2 cellular contexts compared by ENCODE assay signal in genomic region chr3:24500806-24501205, GRCh38.
TF ChIP-seq lines count a peak whose summit lies in the region.

No MANE protein-coding gene starts in this region.

TF ChIP-seq in A549, 52 proteins besides CTCF, POLR2A, EP300 and RAD21:
- TF ChIP-seq POLR2AphosphoS2 (conservative IDR thresholded peaks at IDR 0.05; ENCODE audit: low read length) (no peak), FOSL2 (IDR thresholded peaks at IDR 0.05) (no peak), FOSL2 (CRISPR knock-in tag; IDR thresholded peaks at IDR 0.05) (peak; percentile 22; the same call in 1 of the 2 replicates), CEBPB (IDR thresholded peaks at IDR 0.05) (peak in 1 of 2 experiments; percentile 43; a peak in 1 of 4 replicates)

TF ChIP-seq in endothelial cell of umbilical vein, 7 proteins besides CTCF, POLR2A, EP300 and RAD21:
- TF ChIP-seq POLR2AphosphoS5 (IDR thresholded peaks at IDR 0.05; ENCODE audit: insufficient read depth, low read depth, low read length) (no peak), EZH2 (IDR thresholded peaks at IDR 0.05; ENCODE audit: borderline replicate concordance, low read depth, low read length, severe bottlenecking) (no peak), MYC (IDR thresholded peaks at IDR 0.05; ENCODE audit: low read depth, low read length) (no peak), MAX (IDR thresholded peaks at IDR 0.05; ENCODE audit: insufficient read depth, insufficient read length) (no peak), GATA2 (IDR thresholded peaks at IDR 0.05; ENCODE audit: insufficient read depth, insufficient read length, low read depth, low read length) (no peak), FOS (IDR thresholded peaks at IDR 0.05; ENCODE audit: borderline replicate concordance, insufficient read depth, low read length) (no peak), JUN (IDR thresholded peaks at IDR 0.05; ENCODE audit: borderline replicate concordance, insufficient read depth, insufficient read length, low read depth) (no peak)
